ENCODE assay signal across 32 cellular contexts in genomic region chr10:133269367-133269766, GRCh38. TPM values are rescaled to one million over a fixed set of nuclear protein-coding genes. Genes with fewer than 3 reads are reported as not detected.
DNase-seq lines count a peak whose midpoint lies in the region; ATAC-seq, FAIRE-seq and TF ChIP-seq lines count a peak whose summit lies in the region.
"Had no signal": no experiment of that assay in that cellular context is flagged by ENCODE, and none has a peak within 500 bp of the region (broad histone marks: within the 10 kb centered on the region; RNA-seq: fewer than 3 reads in every experiment).

No MANE protein-coding gene starts in this region.

- POLR2A ChIA-PET in K562 (lab: Yijun Ruan, JAX) = no interaction called here

- H3K23ac ChIP-seq in neuronal stem cell (ENCODE audit: low read depth, low read length, poor library complexity) = peak overlapping the region; percentile 31

- no peaks in the 10 kb centered on the region for H3K9me1 ChIP-seq in K562 (ENCODE audit: control insufficient read depth, insufficient read depth, low read length)

- no peak overlapping the region for H2BK120ac ChIP-seq in neuronal stem cell (ENCODE audit: low read depth, low read length)

- no peaks in the 10 kb centered on the region for H3K9me3 ChIP-seq in K562 (replicated peaks; ENCODE audit: control insufficient read depth, insufficient read depth, low read depth, low read length)
- no peaks in the 10 kb centered on the region for H3K9me3 ChIP-seq in neuronal stem cell (replicated peaks in 1 of 2; ENCODE audit: control insufficient read depth in 2 of 2, insufficient read depth in 1 of 2, low read depth in 1 of 2, low read length in 2 of 2)
- no peaks in the 10 kb centered on the region for H3K9me3 ChIP-seq in spleen
- H3K9me3 ChIP-seq: BE2C had no signal

- no peak for TF ChIP-seq CTCF in K562 (IDR thresholded peaks at IDR 0.05 in 2 of 3, conservative IDR thresholded peaks at IDR 0.05 in 1 of 3; ENCODE audit: insufficient read depth in 2 of 3, low read depth in 1 of 3, low read length in 3 of 3)
- TF ChIP-seq CTCF in spleen (IDR thresholded peaks at IDR 0.05 in 8 of 11, conservative IDR thresholded peaks at IDR 0.05 in 3 of 11) = no peak

- H3K79me2 ChIP-seq in K562 (ENCODE audit: control insufficient read depth, insufficient read depth, low read length) = no peaks in the 10 kb centered on the region

- no peak for TF ChIP-seq POLR2A in K562 (conservative IDR thresholded peaks at IDR 0.05)
- no peak for TF ChIP-seq POLR2A in spleen (IDR thresholded peaks at IDR 0.05)

- H3K27me3 ChIP-seq in K562 (ENCODE audit: control insufficient read depth in 2 of 2, insufficient read depth in 2 of 2, low read length in 2 of 2) (no peaks in the 10 kb centered on the region), neuronal stem cell (ENCODE audit: control insufficient read depth in 3 of 3, insufficient read depth in 3 of 3, low read depth in 1 of 3, low read length in 3 of 3) (no peaks in the 10 kb centered on the region), spleen (replicated peaks in 1 of 7) (no peaks in the 10 kb centered on the region)
- H3K27me3 ChIP-seq: BE2C had no signal

- no peak overlapping the region for H3K4me3 Mint-ChIP-seq in stimulated activated naive CD8-positive, alpha-beta T cell treated with anti-CD3 and anti-CD28 coated beads, Interleukin-15, amount 100 ng/mL, for 72 hours
- H3K4me3 Mint-ChIP-seq: CD14-positive monocyte; CD4-positive, alpha-beta memory T cell; CD4-positive, CD25-positive, alpha-beta regulatory T cell had no signal

- no peak overlapping the region for H4K91ac ChIP-seq in neuronal stem cell (ENCODE audit: low read depth, low read length, poor library complexity)

- H3K27ac ChIP-seq in K562 (ENCODE audit: extremely low read depth, low read depth, low read length) (no peak overlapping the region), neuronal stem cell (replicated peaks; ENCODE audit: low read length) (no peak overlapping the region), spleen (no peak overlapping the region)
- H3K27ac ChIP-seq: 22Rv1 had no signal

- no peaks in the 10 kb centered on the region for H3K36me3 ChIP-seq in K562 (ENCODE audit: control insufficient read depth, insufficient read depth, low read length)
- no peaks in the 10 kb centered on the region for H3K36me3 ChIP-seq in neuronal stem cell (replicated peaks in 1 of 2; ENCODE audit: control insufficient read depth in 2 of 2, insufficient read depth in 2 of 2, low read length in 2 of 2)
- peaks cover 0 to 87% (median 69%) of the 10 kb centered on the region in 6 donors for H3K36me3 ChIP-seq in spleen
- H3K36me3 ChIP-seq: BE2C had no signal

- no peak overlapping the region for H3K4me2 ChIP-seq in K562 (ENCODE audit: insufficient read depth, low read length)
- no peak overlapping the region for H3K4me2 ChIP-seq in neuronal stem cell (ENCODE audit: insufficient read depth, low read length, poor library complexity, severe bottlenecking)

- H3K9ac ChIP-seq in K562 (ENCODE audit: insufficient read depth in 1 of 2, low read depth in 2 of 2, low read length in 2 of 2) = no peak overlapping the region
- no peak overlapping the region for H3K9ac ChIP-seq in neuronal stem cell (ENCODE audit: low read depth, low read length, poor library complexity)

- no peak overlapping the region for H3K27ac Mint-ChIP-seq in stimulated activated naive CD8-positive, alpha-beta T cell treated with anti-CD3 and anti-CD28 coated beads, Interleukin-15, amount 100 ng/mL, for 72 hours
- H3K27ac Mint-ChIP-seq: CD14-positive monocyte; CD4-positive, CD25-positive, alpha-beta regulatory T cell; CD8-positive, alpha-beta memory T cell had no signal

- H3K4ac ChIP-seq in neuronal stem cell (ENCODE audit: low read length) = no peak overlapping the region

- 78% methylated on average over 8 of the region's 26 CpGs for WGBS in K562 (ENCODE audit: insufficient coverage, low coverage, missing lambda C conversion rate)
- WGBS in neuronal stem cell (ENCODE audit: extremely low coverage in 2 of 2, insufficient read length in 2 of 2, insufficient replicate concordance in 1 of 2), 2 donors = no CpG with 5 or more reads among the region's 26 CpGs
- 76 to 93% (median 89%) methylated on average over 5 to 26 of the region's 26 CpGs; no CpG with 5 or more reads in 1 of the 5 donors for WGBS in spleen, 5 donors

- in situ Hi-C loops in K562 (cut with MboI) (no loop called here), KBM-7 (cut with MboI; ENCODE audit: low pct_unique_long_range_greater_than_20kb, low sequenced_read_pairs) (no loop called here)

- no peak overlapping the region for H3K18ac ChIP-seq in neuronal stem cell (ENCODE audit: low read length)

- intact Hi-C loops in K562 (cut with micrococcal nuclease) = no loop called here
- intact Hi-C loops in spleen (cut with DNase I; ENCODE audit: low total_unique reads) = no loop called here

- no peaks in the 10 kb centered on the region for H3K9me3 Mint-ChIP-seq in stimulated activated naive CD8-positive, alpha-beta T cell treated with anti-CD3 and anti-CD28 coated beads, Interleukin-15, amount 100 ng/mL, for 72 hours
- H3K9me3 Mint-ChIP-seq: CD14-positive monocyte; CD4-positive, alpha-beta memory T cell; CD4-positive, CD25-positive, alpha-beta regulatory T cell; CD8-positive, alpha-beta memory T cell had no signal

- no peak overlapping the region for H2BK5ac ChIP-seq in neuronal stem cell (ENCODE audit: low read length)

- no peaks in the 10 kb centered on the region for H3K27me3 Mint-ChIP-seq in stimulated activated naive CD8-positive, alpha-beta T cell treated with anti-CD3 and anti-CD28 coated beads, Interleukin-15, amount 100 ng/mL, for 72 hours
- H3K27me3 Mint-ChIP-seq: CD4-positive, alpha-beta memory T cell; CD4-positive, CD25-positive, alpha-beta regulatory T cell; CD8-positive, alpha-beta memory T cell had no signal

- H3K79me1 ChIP-seq in neuronal stem cell (ENCODE audit: low read depth, low read length) = peaks cover 2% of the 10 kb centered on the region

- H3K4me1 Mint-ChIP-seq in stimulated activated naive CD8-positive, alpha-beta T cell treated with anti-CD3 and anti-CD28 coated beads, Interleukin-15, amount 100 ng/mL, for 72 hours = peaks cover 17% of the 10 kb centered on the region

- DNase-seq in stimulated activated naive CD8-positive, alpha-beta T cell treated with anti-CD3 and anti-CD28 coated beads, Interleukin-15, amount 100 ng/mL, for 72 hours = no peak
- DNase-seq in stimulated activated naive CD8-positive, alpha-beta T cell treated with anti-CD3 and anti-CD28 coated beads, Interleukin-15, Interleukin-2, amounts not matched to agents 100 U/mL and 50 U/mL, for 24 hours = no peak
- DNase-seq in K562 (ENCODE audit: extremely low read depth in 1 of 4, low spot score in 3 of 4) (no peak), neuronal stem cell (ENCODE audit: low spot score) (no peak), spleen (peak; percentile 76), KBM-7 (no peak)
- DNase-seq: ACHN; BE2C; C1 segment of cervical spinal cord; CD4-positive, alpha-beta memory T cell; CD4-positive, CD25-positive, alpha-beta regulatory T cell; CD8-positive, alpha-beta memory T cell; COR-L47; DMS 273 treated with DMSO at 0.1 percent for 48 hours; DMS153; DMS53; DMS79; DND-41; EL; GDM1 had no signal

- H2BK12ac ChIP-seq in neuronal stem cell (ENCODE audit: low read length) = peak overlapping the region; percentile 22

- peaks cover 0 to 82% of the 10 kb centered on the region in 2 experiments; a peak in 3 of 5 replicates for H3K4me1 ChIP-seq in K562 (replicated peaks in 1 of 2; ENCODE audit: control insufficient read depth in 2 of 2, insufficient read depth in 2 of 2, low read length in 2 of 2)
- no peaks in the 10 kb centered on the region for H3K4me1 ChIP-seq in neuronal stem cell (ENCODE audit: control insufficient read depth in 2 of 2, insufficient read depth in 1 of 2, low read depth in 1 of 2, low read length in 2 of 2)
- peaks cover 0 to 34% (median 8%) of the 10 kb centered on the region in 6 donors for H3K4me1 ChIP-seq in spleen
- H3K4me1 ChIP-seq: BE2C had no signal

- CTCF ChIA-PET in K562 (lab: Yijun Ruan, JAX; ENCODE audit: low intra/inter-chr PET ratio) = no interaction called here

- no TSS peak for BruUV-seq in K562 (replicated peaks; lab: Mats Ljungman, UMichigan)

- FAIRE-seq in K562 (lab: Jason Lieb, UNC) = no peak
- FAIRE-seq: A204.1, GM12878, GM12892, GM18507 had no signal

- H2AFZ ChIP-seq in K562 (ENCODE audit: low read depth, low read length) (no peak overlapping the region), neuronal stem cell (ENCODE audit: low read length) (no peak overlapping the region)

- peak overlapping the region; percentile 37 for H2AK5ac ChIP-seq in neuronal stem cell (ENCODE audit: low read depth, low read length)

- H2BK15ac ChIP-seq in neuronal stem cell (ENCODE audit: low read length) = peak overlapping the region; percentile 89

- no peak overlapping the region for H3K14ac ChIP-seq in neuronal stem cell (ENCODE audit: low read length)

- no peak overlapping the region for H4K8ac ChIP-seq in neuronal stem cell (ENCODE audit: low read depth, low read length)

- no peaks in the 10 kb centered on the region for H4K20me1 ChIP-seq in K562 (replicated peaks; ENCODE audit: control insufficient read depth, insufficient read depth, low read length)

- no peak for TF ChIP-seq RAD21 in K562 (CRISPR knock-in tag; conservative IDR thresholded peaks at IDR 0.05 in 1 of 2, IDR thresholded peaks at IDR 0.05 in 1 of 2)

- ATAC-seq in stimulated activated naive CD8-positive, alpha-beta T cell treated with anti-CD3 and anti-CD28 coated beads, Interleukin-15, amount 100 ng/mL, for 72 hours = peak; percentile 6
- ATAC-seq in stimulated activated naive CD8-positive, alpha-beta T cell treated with anti-CD3 and anti-CD28 coated beads, Interleukin-15, Interleukin-2, amounts not matched to agents 100 U/mL and 50 U/mL, for 24 hours = no peak
- no peak for ATAC-seq in K562
- no peak for ATAC-seq in SK-N-SH treated with all-trans-retinoic acid at 6 μM for 48 hours
- no peak for ATAC-seq in HG03342 (IDR thresholded peaks at IDR 0.05; ENCODE audit: unreplicated experiment)
- ATAC-seq: GM12878 had no signal

- H3K4me3 ChIP-seq in K562 = no peak overlapping the region
- H3K4me3 ChIP-seq in neuronal stem cell (ENCODE audit: low read length in 2 of 2) = no peak overlapping the region
- no peak overlapping the region for H3K4me3 ChIP-seq in spleen
- H3K4me3 ChIP-seq: GM12878 had no signal

- TF ChIP-seq EP300 in K562 (IDR thresholded peaks at IDR 0.05; ENCODE audit: low read length) = no peak

RNA-seq across cellular contexts. Expression of gene ADAM8, which starts 7.3 kb away (rescaled TPM):
- 8.0 and 37.9 TPM in 2 replicates for total RNA-seq in K562 (2011; cell fraction: chromatin; rRNA removed; ENCODE audit: low replicate concordance)
- total RNA-seq in K562 (2011; cell fraction: nucleolus; rRNA removed) = 34.7 and 35.9 TPM in 2 replicates
- 11.8 and 15.8 TPM in 2 replicates for total RNA-seq in K562 (2011; cell fraction: nucleoplasm; rRNA removed)
- total RNA-seq in K562 (2014; rRNA removed) = 2.9 and 3.3 TPM in 2 replicates
- total RNA-seq in K562 (2014; rRNA removed; fragmentation: Illumina TruSeq; extraction: Trizol) = 0.19 and 0.25 TPM in 2 replicates
- 1.0 TPM in 2 replicates for total RNA-seq in K562 (2015; rRNA removed; fragmentation: Illumina TruSeq; extraction: Trizol)
- 6.1 and 7.0 TPM in 2 replicates for total RNA-seq in K562 (2021)
- polyA plus RNA-seq in K562 (2011; rRNA removed) = 1.5 and 5.8 TPM in 2 replicates
- 5.3 and 5.8 TPM in 2 replicates for polyA plus RNA-seq in K562 (2011; cell fraction: cytosol; rRNA removed)
- polyA plus RNA-seq in K562 (2011; cell fraction: nucleus; rRNA removed) = 42.9 and 49.0 TPM in 2 replicates
- polyA plus RNA-seq in K562 (2012) = 4.0 and 16.8 TPM in 2 replicates
- 1.1 and 3.4 TPM in 2 replicates for polyA plus RNA-seq in K562 (2014; fragmentation: Illumina TruSeq; extraction: Trizol)
- under 1 TPM; 0.07 to 0.14 TPM for polyA plus RNA-seq in K562 (2014; fragmentation: Nextera tagmentation; extraction: Ambion mirVana)
- 5.0 and 7.2 TPM in 2 replicates for polyA plus RNA-seq in K562 (2014; rRNA removed)
- polyA minus RNA-seq in K562 (2011; rRNA and poly(A)+ RNA removed) = 1.0 and 1.6 TPM in 2 replicates
- 3.1 and 5.6 TPM in 2 replicates for polyA minus RNA-seq in K562 (2011; cell fraction: cytosol; rRNA and poly(A)+ RNA removed)
- 14.7 and 18.5 TPM in 2 replicates for polyA minus RNA-seq in K562 (2011; cell fraction: nucleus; rRNA and poly(A)+ RNA removed)
- 1.1 TPM for polyA plus RNA-seq in neuronal stem cell (2013, experiment 1 of 2)
- 1.3 TPM for polyA plus RNA-seq in neuronal stem cell (2013, experiment 2 of 2)
- total RNA-seq in spleen = 100 to 1,000 TPM in 3 of 7 donors, 10 to 100 TPM in 4; 43.3 to 177 (median 99.1) TPM
- 10 to 100 TPM; 10.1 to 27.2 (median 20.4) TPM for polyA plus RNA-seq in spleen

RNA-seq across cellular contexts. Expression of gene VENTX, which starts 31.7 kb away (rescaled TPM):
- 1.8 and 3.5 TPM in 2 replicates for total RNA-seq in K562 (2011; cell fraction: chromatin; rRNA removed; ENCODE audit: low replicate concordance)
- 2.1 and 2.7 TPM in 2 replicates for total RNA-seq in K562 (2011; cell fraction: nucleolus; rRNA removed)
- total RNA-seq in K562 (2011; cell fraction: nucleoplasm; rRNA removed) = 1.6 and 1.7 TPM in 2 replicates
- 0.45 and 0.49 TPM in 2 replicates for total RNA-seq in K562 (2014; rRNA removed)
- total RNA-seq in K562 (2014; rRNA removed; fragmentation: Illumina TruSeq; extraction: Trizol) = 0.16 and 0.18 TPM in 2 replicates
- 0.07 and 0.23 TPM in 2 replicates for total RNA-seq in K562 (2015; rRNA removed; fragmentation: Illumina TruSeq; extraction: Trizol)
- total RNA-seq in K562 (2021) = 0.55 and 0.69 TPM in 2 replicates
- 0.03 and 0.21 TPM in 2 replicates for polyA plus RNA-seq in K562 (2011; rRNA removed)
- 0.07 and 0.60 TPM in 2 replicates for polyA plus RNA-seq in K562 (2011; cell fraction: cytosol; rRNA removed)
- 0.17 and 2.0 TPM in 2 replicates for polyA plus RNA-seq in K562 (2011; cell fraction: nucleus; rRNA removed)
- 0.48 and 1.4 TPM in 2 replicates for polyA plus RNA-seq in K562 (2012)
- polyA plus RNA-seq in K562 (2014; fragmentation: Illumina TruSeq; extraction: Trizol) = 0.19 and 0.29 TPM in 2 replicates
- under 1 TPM in 1 of 2 experiments, not detected in 1; 0.07 TPM for polyA plus RNA-seq in K562 (2014; fragmentation: Nextera tagmentation; extraction: Ambion mirVana)
- polyA plus RNA-seq in K562 (2014; rRNA removed) = 0.36 and 0.70 TPM in 2 replicates
- not detected in 2 replicates for polyA minus RNA-seq in K562 (2011; rRNA and poly(A)+ RNA removed)
- not detected in 2 replicates for polyA minus RNA-seq in K562 (2011; cell fraction: cytosol; rRNA and poly(A)+ RNA removed)
- polyA minus RNA-seq in K562 (2011; cell fraction: nucleus; rRNA and poly(A)+ RNA removed) = 0.11 and 0.27 TPM in 2 replicates
- 0.42 TPM for polyA plus RNA-seq in neuronal stem cell (2013, experiment 1 of 2)
- 0.35 TPM for polyA plus RNA-seq in neuronal stem cell (2013, experiment 2 of 2)
- 10 to 100 TPM in 1 of 7 donors, 1 to 10 TPM in 6; 1.7 to 10.4 (median 3.4) TPM for total RNA-seq in spleen
- 1 to 10 TPM in 2 of 3 donors, under 1 TPM in 1; 0.76 to 6.3 (median 2.9) TPM for polyA plus RNA-seq in spleen
- total RNA-seq: A673; CD4-positive, alpha-beta memory T cell; CD4-positive, CD25-positive, alpha-beta regulatory T cell; CD8-positive, alpha-beta memory T cell; Daoy; G401; GM12878 had no signal
- polyA plus RNA-seq: AG04450; CD4-positive, alpha-beta memory T cell; CD4-positive, CD25-positive, alpha-beta regulatory T cell; CD8-positive, alpha-beta memory T cell had no signal

RNA-seq across cellular contexts. Expression of gene TUBGCP2, which starts 39.3 kb away (rescaled TPM):
- total RNA-seq in K562 (2011; cell fraction: chromatin; rRNA removed; ENCODE audit: low replicate concordance) = 97.4 and 177 TPM in 2 replicates
- total RNA-seq in K562 (2011; cell fraction: nucleolus; rRNA removed) = 93.2 and 103 TPM in 2 replicates
- 81.1 and 81.7 TPM in 2 replicates for total RNA-seq in K562 (2011; cell fraction: nucleoplasm; rRNA removed)
- total RNA-seq in K562 (2014; rRNA removed) (35.1 and 44.2 TPM in 2 replicates), K562 (2014; rRNA removed; fragmentation: Illumina TruSeq; extraction: Trizol) (21.0 and 22.1 TPM in 2 replicates), K562 (2015; rRNA removed; fragmentation: Illumina TruSeq; extraction: Trizol) (23.3 and 27.0 TPM in 2 replicates), K562 (2021) (56.6 and 56.7 TPM in 2 replicates), spleen (10 to 100 TPM; 40.2 to 61.2 (median 51.9) TPM)
- polyA plus RNA-seq in K562 (2011; rRNA removed) (39.3 and 45.1 TPM in 2 replicates), K562 (2014; fragmentation: Illumina TruSeq; extraction: Trizol) (28.4 and 35.5 TPM in 2 replicates), K562 (2014; fragmentation: Nextera tagmentation; extraction: Ambion mirVana) (1 to 10 TPM; 4.3 to 4.4 TPM), K562 (2014; rRNA removed) (32.0 and 33.0 TPM in 2 replicates), spleen (100 to 1,000 TPM in 2 of 3 donors, 10 to 100 TPM in 1; 85.2 to 201 (median 132) TPM)
- 33.2 and 44.0 TPM in 2 replicates for polyA plus RNA-seq in K562 (2011; cell fraction: cytosol; rRNA removed)
- 79.4 and 99.6 TPM in 2 replicates for polyA plus RNA-seq in K562 (2011; cell fraction: nucleus; rRNA removed)
- polyA plus RNA-seq in K562 (2012) = 29.8 and 48.0 TPM in 2 replicates
- polyA minus RNA-seq in K562 (2011; rRNA and poly(A)+ RNA removed) = 36.7 and 39.5 TPM in 2 replicates
- polyA minus RNA-seq in K562 (2011; cell fraction: cytosol; rRNA and poly(A)+ RNA removed) = 29.7 and 33.5 TPM in 2 replicates
- 35.9 and 60.8 TPM in 2 replicates for polyA minus RNA-seq in K562 (2011; cell fraction: nucleus; rRNA and poly(A)+ RNA removed)
- polyA plus RNA-seq in neuronal stem cell (2013, experiment 1 of 2) = 33.5 TPM
- 35.6 TPM for polyA plus RNA-seq in neuronal stem cell (2013, experiment 2 of 2)

RNA-seq across cellular contexts. Expression of gene ZNF511, which starts 39.3 kb away (rescaled TPM):
- total RNA-seq in K562 (2011; cell fraction: chromatin; rRNA removed; ENCODE audit: low replicate concordance) = 15.4 and 25.5 TPM in 2 replicates
- 20.5 and 22.4 TPM in 2 replicates for total RNA-seq in K562 (2011; cell fraction: nucleolus; rRNA removed)
- 21.4 and 24.6 TPM in 2 replicates for total RNA-seq in K562 (2011; cell fraction: nucleoplasm; rRNA removed)
- total RNA-seq in K562 (2014; rRNA removed) = 36.3 and 44.4 TPM in 2 replicates
- total RNA-seq in K562 (2014; rRNA removed; fragmentation: Illumina TruSeq; extraction: Trizol) = 19.2 and 24.5 TPM in 2 replicates
- 46.6 and 48.8 TPM in 2 replicates for total RNA-seq in K562 (2015; rRNA removed; fragmentation: Illumina TruSeq; extraction: Trizol)
- 69.3 and 72.9 TPM in 2 replicates for total RNA-seq in K562 (2021)
- 37.3 and 40.1 TPM in 2 replicates for polyA plus RNA-seq in K562 (2011; rRNA removed)
- polyA plus RNA-seq in K562 (2011; cell fraction: cytosol; rRNA removed) = 31.7 and 75.7 TPM in 2 replicates
- 45.8 and 50.3 TPM in 2 replicates for polyA plus RNA-seq in K562 (2011; cell fraction: nucleus; rRNA removed)
- polyA plus RNA-seq in K562 (2012) = 43.5 and 47.7 TPM in 2 replicates
- 47.2 and 51.8 TPM in 2 replicates for polyA plus RNA-seq in K562 (2014; fragmentation: Illumina TruSeq; extraction: Trizol)
- polyA plus RNA-seq in K562 (2014; fragmentation: Nextera tagmentation; extraction: Ambion mirVana) = 1 to 10 TPM in 1 of 2 experiments, under 1 TPM in 1; 0.61 to 3.7 TPM
- 57.4 TPM in 2 replicates for polyA plus RNA-seq in K562 (2014; rRNA removed)
- 11.4 and 19.7 TPM in 2 replicates for polyA minus RNA-seq in K562 (2011; rRNA and poly(A)+ RNA removed)
- polyA minus RNA-seq in K562 (2011; cell fraction: cytosol; rRNA and poly(A)+ RNA removed) = 18.1 and 20.8 TPM in 2 replicates
- 10.2 and 13.4 TPM in 2 replicates for polyA minus RNA-seq in K562 (2011; cell fraction: nucleus; rRNA and poly(A)+ RNA removed)
- polyA plus RNA-seq in neuronal stem cell (2013, experiment 1 of 2) = 40.1 TPM
- 35.5 TPM for polyA plus RNA-seq in neuronal stem cell (2013, experiment 2 of 2)
- total RNA-seq in spleen = 10 to 100 TPM; 26.3 to 33.1 (median 29.2) TPM
- polyA plus RNA-seq in spleen = 10 to 100 TPM; 43.3 to 50.6 (median 44.7) TPM

RNA-seq across cellular contexts. Expression of gene UTF1, which starts 39.4 kb away (rescaled TPM):
- not detected in 2 replicates for total RNA-seq in K562 (2011; cell fraction: chromatin; rRNA removed; ENCODE audit: low replicate concordance)
- total RNA-seq in K562 (2011; cell fraction: nucleolus; rRNA removed) = not detected in 2 replicates
- total RNA-seq in K562 (2011; cell fraction: nucleoplasm; rRNA removed) = not detected in 2 replicates
- total RNA-seq in K562 (2014; rRNA removed) (not detected in 2 replicates), K562 (2014; rRNA removed; fragmentation: Illumina TruSeq; extraction: Trizol) (not detected in 2 replicates), K562 (2015; rRNA removed; fragmentation: Illumina TruSeq; extraction: Trizol) (not detected in 2 replicates), K562 (2021) (0.16 and 0.35 TPM in 2 replicates), spleen (under 1 TPM in 3 of 7 donors, not detected in 4; 0.41 to 0.54 (median 0.43) TPM)
- polyA plus RNA-seq in K562 (2011; rRNA removed) (not detected in 2 replicates), K562 (2014; fragmentation: Illumina TruSeq; extraction: Trizol) (not detected in 2 replicates), K562 (2014; fragmentation: Nextera tagmentation; extraction: Ambion mirVana) (not detected), K562 (2014; rRNA removed) (0.46 TPM in 1 of 2 replicates, not detected in the other), spleen (under 1 TPM; 0.10 to 0.23 (median 0.13) TPM)
- polyA plus RNA-seq in K562 (2011; cell fraction: cytosol; rRNA removed) = 0.12 TPM in 1 of 2 replicates, not detected in the other
- polyA plus RNA-seq in K562 (2011; cell fraction: nucleus; rRNA removed) = 0.14 TPM in 1 of 2 replicates, not detected in the other
- 0.09 and 0.28 TPM in 2 replicates for polyA plus RNA-seq in K562 (2012)
- not detected in 2 replicates for polyA minus RNA-seq in K562 (2011; rRNA and poly(A)+ RNA removed)
- polyA minus RNA-seq in K562 (2011; cell fraction: cytosol; rRNA and poly(A)+ RNA removed) = not detected in 2 replicates
- not detected in 2 replicates for polyA minus RNA-seq in K562 (2011; cell fraction: nucleus; rRNA and poly(A)+ RNA removed)
- polyA plus RNA-seq in neuronal stem cell (2013, experiment 1 of 2) = 0.35 TPM
- polyA plus RNA-seq in neuronal stem cell (2013, experiment 2 of 2) = 0.33 TPM
- total RNA-seq: A673; CD4-positive, alpha-beta memory T cell; CD4-positive, CD25-positive, alpha-beta regulatory T cell; CD8-positive, alpha-beta memory T cell; Daoy; G401; GM12878 had no signal
- polyA plus RNA-seq: AG04450; CD4-positive, alpha-beta memory T cell; CD4-positive, CD25-positive, alpha-beta regulatory T cell; CD8-positive, alpha-beta memory T cell; GM12878 had no signal
